In genomic region chr17:64502809-64503208, GRCh38 we compare ENCODE assay signal across 10 cellular contexts. TPM values are rescaled to one million over a fixed set of nuclear protein-coding genes. Genes with fewer than 3 reads are reported as not detected.
DNase-seq lines count a peak whose midpoint lies in the region; ATAC-seq and TF ChIP-seq lines count a peak whose summit lies in the region.
"Had no signal": no experiment of that assay in that cellular context is flagged by ENCODE, and none has a peak within 500 bp of the region (broad histone marks: within the 10 kb centered on the region; RNA-seq: fewer than 3 reads in every experiment).

No MANE protein-coding gene starts in this region.

- H3K4me1 ChIP-seq in fibroblast of lung (ENCODE audit: control insufficient read depth, extremely low read depth, insufficient read depth, low read length) (peaks cover 12% of the 10 kb centered on the region), gastrocnemius medialis (peaks cover 24 to 49% of the 10 kb centered on the region in 2 donors)

- H3K9ac ChIP-seq in fibroblast of lung (ENCODE audit: insufficient read depth, low read length): no peak overlapping the region

- H3K4me1 Mint-ChIP-seq in activated CD4-positive, alpha-beta T cell treated with anti-CD3 and anti-CD28 coated beads, Interleukin-2, amount 10 ng/mL, durations not matched to agents 7 days and 5 days: peaks cover 68% of the 10 kb centered on the region
- peaks cover 72% of the 10 kb centered on the region for H3K4me1 Mint-ChIP-seq in T-helper 17 cell

- POLR2A ChIA-PET in activated CD4-positive, alpha-beta T cell treated with anti-CD3 and anti-CD28 coated beads, Interleukin-2, amount 10 ng/mL, durations not matched to agents 7 days and 5 days (lab: Charles Lee): interaction anchor here (0.7 kb wide), 1 partner anchor 10 kb away, joined by 3 read pairs; no protein-coding TSS in a partner anchor

- CTCF ChIA-PET in activated CD4-positive, alpha-beta T cell treated with anti-CD3 and anti-CD28 coated beads, Interleukin-2, amount 10 ng/mL, durations not matched to agents 7 days and 5 days (lab: Charles Lee): interaction anchor here (1.2 kb wide), 1 partner anchor 12 kb away, joined by 4 read pairs; no protein-coding TSS in a partner anchor

- peaks cover 29% of the 10 kb centered on the region for H3K36me3 ChIP-seq in fibroblast of lung (ENCODE audit: control insufficient read depth, insufficient read depth, low read length)
- peaks cover 7 to 69% of the 10 kb centered on the region in 2 donors for H3K36me3 ChIP-seq in gastrocnemius medialis

- H3K27me3 Mint-ChIP-seq in activated CD4-positive, alpha-beta T cell treated with anti-CD3 and anti-CD28 coated beads, Interleukin-2, amount 10 ng/mL, durations not matched to agents 7 days and 5 days: no peaks in the 10 kb centered on the region
- H3K27me3 Mint-ChIP-seq in T-helper 17 cell: no peaks in the 10 kb centered on the region

- H4K20me1 ChIP-seq in fibroblast of lung (ENCODE audit: control insufficient read depth, extremely low read depth, insufficient read depth, low read length): peaks cover 15% of the 10 kb centered on the region

- in situ Hi-C loops in gastrocnemius medialis (cut with MboI; ENCODE audit: low sequenced_read_pairs in 4 of 4): loop anchor here in 2 of 4 donors (10.0 to 25.0 kb wide), 2 partner anchors 142 to 666 kb away; partner anchors contain the start of genes FTSJ3 (in 1 of the 2), PSMC5 (in 1 of the 2) and SMARCD2 (in 1 of the 2)

- no peak for ATAC-seq in T-helper 17 cell
- ATAC-seq in gastrocnemius medialis: no peak
- no peak for ATAC-seq in HG03432 (IDR thresholded peaks at IDR 0.05; ENCODE audit: unreplicated experiment)
- ATAC-seq in HG02623 (IDR thresholded peaks at IDR 0.05; ENCODE audit: unreplicated experiment): no peak
- ATAC-seq: left cardiac atrium had no signal

- no peak for DNase-seq in activated CD4-positive, alpha-beta T cell treated with anti-CD3 and anti-CD28 coated beads, Interleukin-2, amount 10 ng/mL, durations not matched to agents 7 days and 5 days
- no peak for DNase-seq in activated CD4-positive, alpha-beta T cell treated with anti-CD3 and anti-CD28 coated beads, Interleukin-2, amount 50 U/mL, for 1 hour
- DNase-seq in T-helper 17 cell: no peak
- peak; percentile 28 to 59 for DNase-seq in fibroblast of lung (ENCODE audit: low read depth in 2 of 2)
- no peak for DNase-seq in gastrocnemius medialis
- no peak for DNase-seq in SHP77 treated with DMSO at 0.1 percent for 48 hours (lab: John Stamatoyannopoulos, UW)
- DNase-seq: left cardiac atrium had no signal

- peaks cover 70% of the 10 kb centered on the region for H3K79me2 ChIP-seq in fibroblast of lung (ENCODE audit: control insufficient read depth, insufficient read depth, low read length)

- H3K9me3 ChIP-seq in T-helper 17 cell (ENCODE audit: control insufficient read depth, low read length, poor library complexity, severe bottlenecking) (no peaks in the 10 kb centered on the region), fibroblast of lung (ENCODE audit: control insufficient read depth, insufficient read depth, low read depth, low read length) (no peaks in the 10 kb centered on the region), gastrocnemius medialis (no peaks in the 10 kb centered on the region)

- TF ChIP-seq CTCF in fibroblast of lung (conservative IDR thresholded peaks at IDR 0.05 in 1 of 2, IDR thresholded peaks at IDR 0.05 in 1 of 2; ENCODE audit: low read depth in 1 of 2, low read length in 2 of 2) (no peak), gastrocnemius medialis (IDR thresholded peaks at IDR 0.05 in 4 of 5, conservative IDR thresholded peaks at IDR 0.05 in 1 of 5) (no peak)

- no peak overlapping the region for H2AFZ ChIP-seq in fibroblast of lung (ENCODE audit: low read length)

- H3K4me3 ChIP-seq in fibroblast of lung (replicated peaks in 1 of 4; ENCODE audit: control extremely low read depth in 1 of 4, insufficient read depth in 1 of 4, low read depth in 3 of 4, low read length in 4 of 4): peak overlapping the region in 3 of 4 experiments; percentile 12 to 89 (median 74)
- H3K4me3 ChIP-seq in gastrocnemius medialis: no peak overlapping the region

- peaks cover 78% of the 10 kb centered on the region for H3K36me3 Mint-ChIP-seq in activated CD4-positive, alpha-beta T cell treated with anti-CD3 and anti-CD28 coated beads, Interleukin-2, amount 10 ng/mL, durations not matched to agents 7 days and 5 days (ENCODE audit: low read depth)
- H3K36me3 Mint-ChIP-seq in T-helper 17 cell (ENCODE audit: low read depth): peaks cover 24% of the 10 kb centered on the region

- H3K27ac ChIP-seq in fibroblast of lung (ENCODE audit: insufficient read depth, low read length) (peak overlapping the region; percentile 30), gastrocnemius medialis (peak overlapping the region; percentile 97 to 100 (median 99))

- intact Hi-C loops in gastrocnemius medialis (cut with DNase I; ENCODE audit: low total_unique reads): loop anchor here (10.0 kb wide), 1 partner anchor 678 kb away; the partner anchor contains the start of genes FTSJ3 and PSMC5

- H3K4me2 ChIP-seq in fibroblast of lung (ENCODE audit: extremely low read depth, insufficient read depth, low read length): peak overlapping the region; percentile 71

- no peak for TF ChIP-seq POLR2A in gastrocnemius medialis (IDR thresholded peaks at IDR 0.05)

- peak overlapping the region; percentile 72 for H3K27ac Mint-ChIP-seq in activated CD4-positive, alpha-beta T cell treated with anti-CD3 and anti-CD28 coated beads, Interleukin-2, amount 10 ng/mL, durations not matched to agents 7 days and 5 days
- H3K27ac Mint-ChIP-seq in T-helper 17 cell: peak overlapping the region; percentile 100

- H3K4me3 Mint-ChIP-seq in activated CD4-positive, alpha-beta T cell treated with anti-CD3 and anti-CD28 coated beads, Interleukin-2, amount 10 ng/mL, durations not matched to agents 7 days and 5 days: no peak overlapping the region
- peak overlapping the region; percentile 99 for H3K4me3 Mint-ChIP-seq in T-helper 17 cell

- H3K27me3 ChIP-seq in fibroblast of lung (ENCODE audit: control insufficient read depth, insufficient read depth, low read length) (no peaks in the 10 kb centered on the region), gastrocnemius medialis (no peaks in the 10 kb centered on the region)

- H3K9me3 Mint-ChIP-seq in activated CD4-positive, alpha-beta T cell treated with anti-CD3 and anti-CD28 coated beads, Interleukin-2, amount 10 ng/mL, durations not matched to agents 7 days and 5 days: no peaks in the 10 kb centered on the region

RNA-seq across cellular contexts. Expression of gene DDX5, which starts 3.3 kb away (rescaled TPM):
- 100 to 1,000 TPM; 797 to 802 TPM for total RNA-seq in activated CD4-positive, alpha-beta T cell treated with anti-CD3 and anti-CD28 coated beads, Interleukin-2, amount 10 ng/mL, durations not matched to agents 7 days and 5 days
- total RNA-seq in T-helper 17 cell (1,000 to 10,000 TPM; 2,533 to 2,679 TPM), fibroblast of lung (393 and 439 TPM in 2 replicates), gastrocnemius medialis (100 to 1,000 TPM; 450 to 771 (median 541) TPM)
- polyA plus RNA-seq in fibroblast of lung: 560 and 598 TPM in 2 replicates
- polyA plus RNA-seq in fibroblast of lung (2012): 398 and 441 TPM in 2 replicates
- 251 and 297 TPM in 2 replicates for polyA minus RNA-seq in fibroblast of lung (ENCODE audit: low replicate concordance)

RNA-seq across cellular contexts. Expression of gene CEP95, which starts 4.0 kb away (rescaled TPM):
- total RNA-seq in activated CD4-positive, alpha-beta T cell treated with anti-CD3 and anti-CD28 coated beads, Interleukin-2, amount 10 ng/mL, durations not matched to agents 7 days and 5 days: 10 to 100 TPM; 45.4 to 48.1 TPM
- total RNA-seq in T-helper 17 cell (100 to 1,000 TPM; 130 to 143 TPM), fibroblast of lung (24.4 and 24.8 TPM in 2 replicates), gastrocnemius medialis (10 to 100 TPM in 3 of 4 donors, 1 to 10 TPM in 1; 6.5 to 18.8 (median 17.7) TPM)
- polyA plus RNA-seq in fibroblast of lung: 12.6 and 16.6 TPM in 2 replicates
- 10.4 and 10.8 TPM in 2 replicates for polyA plus RNA-seq in fibroblast of lung (2012)
- 2.3 and 5.3 TPM in 2 replicates for polyA minus RNA-seq in fibroblast of lung (ENCODE audit: low replicate concordance)

RNA-seq across cellular contexts. Expression of gene POLG2, which starts 6.0 kb away (rescaled TPM):
- 10 to 100 TPM; 36.6 to 37.5 TPM for total RNA-seq in activated CD4-positive, alpha-beta T cell treated with anti-CD3 and anti-CD28 coated beads, Interleukin-2, amount 10 ng/mL, durations not matched to agents 7 days and 5 days
- total RNA-seq in T-helper 17 cell: 10 to 100 TPM; 37.1 to 39.0 TPM
- 21.3 and 24.9 TPM in 2 replicates for total RNA-seq in fibroblast of lung
- polyA plus RNA-seq in fibroblast of lung: 5.3 and 6.9 TPM in 2 replicates
- 5.1 and 5.9 TPM in 2 replicates for polyA plus RNA-seq in fibroblast of lung (2012)
- 0.96 and 8.8 TPM in 2 replicates for polyA minus RNA-seq in fibroblast of lung (ENCODE audit: low replicate concordance)
- total RNA-seq in gastrocnemius medialis: 1 to 10 TPM; 1.4 to 5.6 (median 2.6) TPM

RNA-seq across cellular contexts. Expression of gene MILR1, which starts 53.9 kb away (rescaled TPM):
- total RNA-seq in activated CD4-positive, alpha-beta T cell treated with anti-CD3 and anti-CD28 coated beads, Interleukin-2, amount 10 ng/mL, durations not matched to agents 7 days and 5 days: under 1 TPM in 1 of 2 experiments, not detected in 1; 0.27 TPM
- total RNA-seq in T-helper 17 cell: 1 to 10 TPM; 1.0 to 1.4 TPM
- total RNA-seq in fibroblast of lung: 4.4 and 9.1 TPM in 2 replicates
- 11.6 and 33.3 TPM in 2 replicates for polyA plus RNA-seq in fibroblast of lung
- polyA plus RNA-seq in fibroblast of lung (2012): 5.4 and 20.7 TPM in 2 replicates
- 8.2 TPM in 1 of 2 replicates, not detected in the other for polyA minus RNA-seq in fibroblast of lung (ENCODE audit: low replicate concordance)
- 1 to 10 TPM in 2 of 4 donors, under 1 TPM in 1, not detected in 1; 0.76 to 3.3 (median 2.2) TPM for total RNA-seq in gastrocnemius medialis
- total RNA-seq: SK-MEL-5 had no signal

Comparison
In these comparisons a context has a peak if more than half of its experiments do, and no peak if none do; other contexts are left out.
1. DNase-seq: peak in fibroblast of lung (2 of 2); none in activated CD4-positive, alpha-beta T cell treated with anti-CD3 and anti-CD28 coated beads, Interleukin-2, amount 10 ng/mL, durations not matched to agents 7 days and 5 days (single experiment), activated CD4-positive, alpha-beta T cell treated with anti-CD3 and anti-CD28 coated beads, Interleukin-2, amount 50 U/mL, for 1 hour (single experiment), T-helper 17 cell (0 of 3), gastrocnemius medialis (0 of 2) and SHP77 treated with DMSO at 0.1 percent for 48 hours (single experiment).
2. H3K4me3 ChIP-seq: peak in fibroblast of lung (3 of 4); none in gastrocnemius medialis (0 of 4).